In genomic region chr5:115349001-115349817, GRCh38 we compare ENCODE assay signal across 7 cellular contexts. TPM values are rescaled to one million over a fixed set of nuclear protein-coding genes. Genes with fewer than 3 reads are reported as not detected.
DNase-seq lines count a peak whose midpoint lies in the region; ATAC-seq and TF ChIP-seq lines count a peak whose summit lies in the region.

No MANE protein-coding gene starts in this region.

- peak; percentile 95 for DNase-seq in HCEC 1CT
- peak; percentile 30 for DNase-seq in Panc1 (ENCODE audit: low read depth, low spot score)
- peak; percentile 89 for DNase-seq in fibroblast of peridontal ligament (ENCODE audit: extremely low read depth)
- no peak for DNase-seq in stimulated activated effector memory CD8-positive, alpha-beta T cell treated with anti-CD3 and anti-CD28 coated beads, Interleukin-12 subunit alpha, Interleukin-12 subunit beta, amount 100 ng/mL, for 72 hours (ENCODE audit: low spot score in 2 of 2)
- no peak for DNase-seq in activated naive CD4-positive, alpha-beta T cell treated with Interleukin-2 at 50 U/mL for 16 hours

- in situ Hi-C loops in Panc1 (cut with HindIII; ENCODE audit: low pct_unique_long_range_greater_than_20kb, low sequenced_read_pairs), result no loop called here

- H3K27ac Mint-ChIP-seq in stimulated activated effector memory CD8-positive, alpha-beta T cell treated with anti-CD3 and anti-CD28 coated beads, Interleukin-12 subunit alpha, Interleukin-12 subunit beta, amount 100 ng/mL, for 72 hours, result no peak overlapping the region

- no peaks in the 10 kb centered on the region for H3K27me3 ChIP-seq in Panc1 (ENCODE audit: control insufficient read depth, insufficient read depth, low read length)

- H3K4me1 ChIP-seq in Panc1 (ENCODE audit: control insufficient read depth, insufficient read depth, low read length), result no peaks in the 10 kb centered on the region

- H3K4me3 ChIP-seq in Panc1 (ENCODE audit: low read depth in 2 of 2, low read length in 2 of 2), result no peak overlapping the region

- TF ChIP-seq CTCF in Panc1 (IDR thresholded peaks at IDR 0.05), result no peak

- CTCF ChIA-PET in Panc1 (lab: Charles Lee), result no interaction called here

- H3K36me3 Mint-ChIP-seq in stimulated activated effector memory CD8-positive, alpha-beta T cell treated with anti-CD3 and anti-CD28 coated beads, Interleukin-12 subunit alpha, Interleukin-12 subunit beta, amount 100 ng/mL, for 72 hours, result no peaks in the 10 kb centered on the region

- ATAC-seq in Panc1, result peak; percentile 76; the same call in 1 of the 2 replicates
- ATAC-seq in stimulated activated effector memory CD8-positive, alpha-beta T cell treated with anti-CD3 and anti-CD28 coated beads, Interleukin-12 subunit alpha, Interleukin-12 subunit beta, amount 100 ng/mL, for 72 hours, result peak; percentile 67
- no peak for ATAC-seq in activated CD4-positive, CD25-positive, alpha-beta regulatory T cell treated with anti-CD3 and anti-CD28 coated beads, Interleukin-2, amount 50 U/mL, for 24 hours
- no peak for ATAC-seq in HG02571 (IDR thresholded peaks at IDR 0.05; ENCODE audit: unreplicated experiment)

- H3K4me3 Mint-ChIP-seq in stimulated activated effector memory CD8-positive, alpha-beta T cell treated with anti-CD3 and anti-CD28 coated beads, Interleukin-12 subunit alpha, Interleukin-12 subunit beta, amount 100 ng/mL, for 72 hours, result no peak overlapping the region

- H3K9me3 ChIP-seq in Panc1 (ENCODE audit: control insufficient read depth, insufficient read depth, low read depth, low read length), result no peaks in the 10 kb centered on the region

- no peak overlapping the region for H3K27ac ChIP-seq in Panc1 (ENCODE audit: low read length)

- BruUV-seq in Panc1 (replicated peaks; lab: Mats Ljungman, UMichigan), result no TSS peak

- intact Hi-C loops in Panc1 (cut with micrococcal nuclease; ENCODE audit: unreplicated experiment), result no loop called here

- POLR2A ChIA-PET in Panc1 (lab: Charles Lee), result no interaction called here

- no peaks in the 10 kb centered on the region for H3K4me1 Mint-ChIP-seq in stimulated activated effector memory CD8-positive, alpha-beta T cell treated with anti-CD3 and anti-CD28 coated beads, Interleukin-12 subunit alpha, Interleukin-12 subunit beta, amount 100 ng/mL, for 72 hours

- no peaks in the 10 kb centered on the region for H3K36me3 ChIP-seq in Panc1 (ENCODE audit: control insufficient read depth, insufficient read depth, low read length)

- H3K9me3 Mint-ChIP-seq in stimulated activated effector memory CD8-positive, alpha-beta T cell treated with anti-CD3 and anti-CD28 coated beads, Interleukin-12 subunit alpha, Interleukin-12 subunit beta, amount 100 ng/mL, for 72 hours, result no peaks in the 10 kb centered on the region

RNA-seq across cellular contexts. Expression of gene CCDC112, which starts 52.8 kb away (rescaled TPM):
- 5.6 TPM for total RNA-seq in Panc1 (2021; ENCODE audit: unreplicated experiment)
- 4.4 TPM for polyA plus RNA-seq in Panc1 (2012; ENCODE audit: insufficient read length)

Comparison
In these comparisons a context has a peak if more than half of its experiments do, and no peak if none do; other contexts are left out.
1. DNase-seq: peak in HCEC 1CT (single experiment), Panc1 (single experiment) and fibroblast of peridontal ligament (single experiment); none in stimulated activated effector memory CD8-positive, alpha-beta T cell treated with anti-CD3 and anti-CD28 coated beads, Interleukin-12 subunit alpha, Interleukin-12 subunit beta, amount 100 ng/mL, for 72 hours (0 of 2) and activated naive CD4-positive, alpha-beta T cell treated with Interleukin-2 at 50 U/mL for 16 hours (single experiment).
2. ATAC-seq: peak in Panc1 (single experiment) and stimulated activated effector memory CD8-positive, alpha-beta T cell treated with anti-CD3 and anti-CD28 coated beads, Interleukin-12 subunit alpha, Interleukin-12 subunit beta, amount 100 ng/mL, for 72 hours (single experiment); none in activated CD4-positive, CD25-positive, alpha-beta regulatory T cell treated with anti-CD3 and anti-CD28 coated beads, Interleukin-2, amount 50 U/mL, for 24 hours (0 of 2) and HG02571 (single experiment).